In genomic region chr13:72405441-72405840, GRCh38 we compare ENCODE assay signal across 35 cellular contexts.
"Had no signal": no experiment of that assay in that cellular context is flagged by ENCODE, and none has a peak within 500 bp of the region (broad histone marks: within the 10 kb centered on the region; RNA-seq: fewer than 3 reads in every experiment).

No MANE protein-coding gene starts in this region.

- H3K36me3 ChIP-seq: MG63 had no signal

- H3K27ac ChIP-seq: KMS-11 had no signal

- DNase-seq: Karpas-422, Kasumi-1, MG63, MM.1S, MV-4-11, NCI-H1048, NCI-H1092, NCI-H1092 treated with DMSO at 0.1 percent for 48 hours, NCI-H1105, NCI-H1105 treated with DMSO at 0.1 percent for 48 hours, NCI-H1417, NCI-H1417 treated with DMSO at 0.1 percent for 48 hours, NCI-H1436, NCI-H1436 treated with DMSO at 0.1 percent for 48 hours, NCI-H146, NCI-H1694, NCI-H1694 treated with DMSO at 0.1 percent for 48 hours, NCI-H187, NCI-H187 treated with DMSO at 0.1 percent for 48 hours, NCI-H1930, NCI-H2029, NCI-H2029 treated with DMSO at 0.1 percent for 48 hours, NCI-H2081, NCI-H2081 treated with DMSO at 0.1 percent for 48 hours, NCI-H2107, NCI-H2171, NCI-H2171 treated with DMSO at 0.1 percent for 48 hours, NCI-H2227 treated with DMSO at 0.1 percent for 48 hours, NCI-H226, NCI-H345, NCI-H446, NCI-H446 treated with DMSO at 0.1 percent for 48 hours, NCI-H510A, NCI-H510A treated with DMSO at 0.1 percent for 48 hours had no signal

- H3K27me3 ChIP-seq: MG63 had no signal

- H3K9ac ChIP-seq: KMS-11 had no signal

- H3K4me2 ChIP-seq: KMS-11 had no signal

- H3K4me3 ChIP-seq: MG63 had no signal

- H3K9me3 ChIP-seq: MG63 had no signal
